18 cellular contexts compared by ENCODE assay signal in genomic region chr2:170953976-170954375, GRCh38.
"Had no signal": no experiment of that assay in that cellular context is flagged by ENCODE, and none has a peak within 500 bp of the region (broad histone marks: within the 10 kb centered on the region; RNA-seq: fewer than 3 reads in every experiment).

No MANE protein-coding gene starts in this region.

- H3K27me3 ChIP-seq: body of pancreas, foreskin keratinocyte, right atrium auricular region had no signal

- DNase-seq: activated CD4-positive, alpha-beta memory T cell treated with anti-CD3 and anti-CD28 coated beads for 36 hours; activated naive CD4-positive, alpha-beta T cell; body of pancreas; dermis blood vessel endothelial cell; endodermal cell; foreskin keratinocyte; head of caudate nucleus; mammary epithelial cell; natural killer cell; posterior cingulate gyrus; stimulated activated naive CD4-positive, alpha-beta T cell; substantia nigra had no signal

- H3K9me3 ChIP-seq: body of pancreas, right atrium auricular region had no signal

- ATAC-seq: activated CD4-positive, CD25-positive, alpha-beta regulatory T cell treated with anti-CD3 and anti-CD28 coated beads, Interleukin-2, amount 50 U/mL, for 24 hours; body of pancreas; esophagus mucosa; foreskin keratinocyte; left lobe of liver; natural killer cell had no signal

- H3K27ac Mint-ChIP-seq: activated CD4-positive, alpha-beta memory T cell treated with anti-CD3 and anti-CD28 coated beads for 36 hours; endodermal cell; natural killer cell; T-helper 2 cell treated with Interferon-gamma antibody and Interleukin-4, amounts not matched to agents 5 μg/mL and 100 μg/mL, for 36 hours had no signal

- H3K4me3 ChIP-seq: body of pancreas, right atrium auricular region had no signal

- FAIRE-seq: islet of Langerhans had no signal

- H3K27ac ChIP-seq: body of pancreas, foreskin keratinocyte, right atrium auricular region had no signal

- H3K27me3 Mint-ChIP-seq: activated CD4-positive, alpha-beta memory T cell treated with anti-CD3 and anti-CD28 coated beads for 36 hours had no signal

- H3K9me3 Mint-ChIP-seq: activated CD4-positive, alpha-beta memory T cell treated with anti-CD3 and anti-CD28 coated beads for 36 hours; endodermal cell; natural killer cell; T-helper 2 cell treated with Interferon-gamma antibody and Interleukin-4, amounts not matched to agents 5 μg/mL and 100 μg/mL, for 36 hours had no signal

- H3K4me3 Mint-ChIP-seq: activated CD4-positive, alpha-beta memory T cell treated with anti-CD3 and anti-CD28 coated beads for 36 hours; endodermal cell; natural killer cell; T-helper 2 cell treated with Interferon-gamma antibody and Interleukin-4, amounts not matched to agents 5 μg/mL and 100 μg/mL, for 36 hours had no signal

- H3K4me1 ChIP-seq: body of pancreas, foreskin keratinocyte, right atrium auricular region had no signal
